Comparison of ENCODE assay signal across 1 cellular context in genomic region chr7:157800281-157800680, GRCh38.
TF ChIP-seq lines count a peak whose summit lies in the region.

No MANE protein-coding gene starts in this region.

TF ChIP-seq in H1, 55 proteins besides CTCF, POLR2A, EP300 and RAD21 (continued from another document):
- no peak for TF ChIP-seq SAP30 (IDR thresholded peaks at IDR 0.05; ENCODE audit: insufficient read depth, insufficient replicate concordance, low read length)
- no peak for TF ChIP-seq CHD2 (IDR thresholded peaks at IDR 0.05; ENCODE audit: low read length)
- TF ChIP-seq SRF (IDR thresholded peaks at IDR 0.05; ENCODE audit: low read depth, low read length): no peak
TF ChIP-seq in H1: peak in this region for 0.
